22 cellular contexts compared by ENCODE assay signal in the genomic region with DNA sequence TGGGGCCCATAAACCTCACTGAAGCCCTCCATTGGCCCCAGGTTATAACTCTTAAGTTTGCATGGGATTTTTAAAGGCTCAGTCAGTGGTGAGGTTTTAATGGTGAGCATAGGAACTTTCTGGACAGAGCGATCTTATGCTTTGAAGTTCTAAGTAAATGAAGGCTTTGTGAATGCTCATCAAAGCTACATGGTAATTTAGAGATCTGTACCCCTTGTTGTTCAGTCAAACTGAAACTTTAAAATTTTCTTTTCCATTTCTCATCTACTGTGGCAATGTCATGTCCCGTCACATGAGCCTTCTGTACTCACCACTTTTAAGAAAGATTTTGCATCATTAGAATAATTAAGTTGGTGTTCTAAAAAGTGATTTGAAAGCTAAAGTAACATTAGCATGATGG. TPM values are rescaled to one million over a fixed set of nuclear protein-coding genes. Genes with fewer than 3 reads are reported as not detected.
"Had no signal": no experiment of that assay in that cellular context is flagged by ENCODE, and none has a peak within 500 bp of the region (broad histone marks: within the 10 kb centered on the region; RNA-seq: fewer than 3 reads in every experiment).

No MANE protein-coding gene starts in this region.

- H3K4me3 Mint-ChIP-seq: activated B cell treated with CpG ODN at 0.5 μM for 24 hours; activated naive CD8-positive, alpha-beta T cell treated with anti-CD3 and anti-CD28 coated beads, Interleukin-2, amount 10 ng/mL, durations not matched to agents 7 days and 5 days; effector memory CD8-positive, alpha-beta T cell; mesothelial cell of epicardium; naive B cell had no signal

- ATAC-seq: effector memory CD8-positive, alpha-beta T cell; left cardiac atrium; right lobe of liver had no signal

- H3K27me3 ChIP-seq: ovary, right lobe of liver, suprapubic skin, tibial artery had no signal

- H3K36me3 ChIP-seq: brain microvascular endothelial cell, ovary, right lobe of liver, suprapubic skin, tibial artery had no signal

- DNase-seq: activated B cell treated with CpG ODN at 0.5 μM for 24 hours; activated CD4-positive, alpha-beta T cell treated with anti-CD3 and anti-CD28 coated beads for 4 hours; activated CD4-positive, alpha-beta T cell treated with anti-CD3 and anti-CD28 coated beads, Interleukin-2, amount 50 U/mL, for 48 hours; activated naive CD4-positive, alpha-beta T cell; activated naive CD8-positive, alpha-beta T cell treated with anti-CD3 and anti-CD28 coated beads, Interleukin-2, amount 10 ng/mL, durations not matched to agents 7 days and 5 days; amniotic stem cell; brain microvascular endothelial cell; cortex of kidney; effector memory CD8-positive, alpha-beta T cell; erythroblast; head of caudate nucleus; hippocampal formation; left cardiac atrium; mammary epithelial cell; naive B cell; ovary; right lobe of liver; stimulated activated CD4-positive, alpha-beta T cell treated with anti-CD3 and anti-CD28 coated beads, Interleukin-2, amount 100 ng/mL, for 48 hours; tibial artery had no signal

- H3K9me3 Mint-ChIP-seq: effector memory CD8-positive, alpha-beta T cell; naive B cell had no signal

- H3K27me3 Mint-ChIP-seq: effector memory CD8-positive, alpha-beta T cell; progenitor cell of endocrine pancreas had no signal

- H3K4me1 ChIP-seq: tibial artery had no signal

- H3K4me1 Mint-ChIP-seq: activated B cell treated with CpG ODN at 0.5 μM for 24 hours; activated naive CD8-positive, alpha-beta T cell treated with anti-CD3 and anti-CD28 coated beads, Interleukin-2, amount 10 ng/mL, durations not matched to agents 7 days and 5 days; naive B cell had no signal

- H3K36me3 Mint-ChIP-seq: activated naive CD8-positive, alpha-beta T cell treated with anti-CD3 and anti-CD28 coated beads, Interleukin-2, amount 10 ng/mL, durations not matched to agents 7 days and 5 days; mesothelial cell of epicardium; naive B cell had no signal

- H3K4me3 ChIP-seq: ovary, right lobe of liver, suprapubic skin, tibial artery had no signal

- H3K27ac ChIP-seq: brain microvascular endothelial cell, ovary, right lobe of liver, suprapubic skin, tibial artery had no signal

- H3K9me3 ChIP-seq: ovary, right lobe of liver, suprapubic skin, tibial artery had no signal

RNA-seq across cellular contexts. Expression of a gene that starts 39.9 kb away (rescaled TPM):
- total RNA-seq: mammary epithelial cell had no signal
